Comparison of ENCODE assay signal across 1 cellular context in the genomic region with DNA sequence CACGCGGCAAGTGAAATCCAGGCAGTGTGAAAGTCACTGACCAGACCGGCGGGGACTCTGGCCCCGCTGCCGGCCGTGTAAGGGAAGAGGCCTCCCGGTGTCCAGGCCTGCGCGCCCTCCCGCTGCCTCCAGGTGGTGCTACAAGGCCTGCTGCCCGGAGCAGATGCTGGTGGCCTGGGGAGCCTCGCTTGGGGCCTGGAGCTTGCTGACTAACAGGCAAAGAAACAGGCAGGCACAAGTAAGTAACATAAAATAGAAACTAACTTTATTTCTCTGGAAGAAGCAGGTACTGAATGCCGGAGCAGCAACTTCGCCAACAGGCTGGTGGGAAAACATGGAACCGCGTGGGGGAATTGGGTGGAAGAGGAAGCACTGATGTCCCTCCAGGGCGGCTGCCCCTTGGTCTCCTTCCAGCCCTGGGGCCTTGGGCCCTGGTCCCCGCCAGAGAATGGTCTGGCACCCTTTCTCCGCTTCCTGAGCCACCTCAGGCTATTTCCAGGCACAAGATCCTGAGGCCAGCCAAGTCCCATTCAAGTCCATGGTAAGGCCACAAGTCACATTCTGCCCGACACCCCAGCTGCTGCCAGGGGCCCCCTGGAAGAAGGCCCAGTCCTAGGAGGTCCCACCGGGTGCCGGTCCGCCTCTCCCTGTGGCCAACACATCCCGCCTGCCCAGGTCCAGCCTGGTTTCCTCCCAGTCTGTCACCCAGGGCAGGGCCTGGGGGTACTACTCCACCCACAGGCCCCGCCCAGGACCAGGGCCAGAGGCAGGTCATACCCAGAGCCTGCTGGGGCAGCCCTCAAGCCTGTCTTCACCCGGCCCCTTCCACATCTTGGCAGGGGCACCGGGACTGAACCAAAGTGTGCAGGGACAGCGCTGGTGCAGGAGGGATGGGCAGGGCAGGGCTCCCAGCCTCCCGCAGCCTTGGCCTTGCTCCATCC.
A peak's percentile ranks its signal among the peaks of the same experiment; 100 is the strongest.
TF ChIP-seq lines count a peak whose summit lies in the region.

No MANE protein-coding gene starts in this region.

TF ChIP-seq in HepG2, 621 proteins besides CTCF, POLR2A, EP300 and RAD21 (continued from another document and continues in another):
- TF ChIP-seq ATF4 (CRISPR knock-in tag; IDR thresholded peaks at IDR 0.05) = no peak
- TF ChIP-seq MAX (IDR thresholded peaks at IDR 0.05) = no peak
- TF ChIP-seq ZSCAN20 (CRISPR knock-in tag; IDR thresholded peaks at IDR 0.05; ENCODE audit: borderline replicate concordance) = peak; percentile 74; the same call in 1 of the 2 replicates
- peak; percentile 46; the same call in 1 of the 2 replicates for TF ChIP-seq SMAD1 (CRISPR knock-in tag; IDR thresholded peaks at IDR 0.05; ENCODE audit: borderline replicate concordance, low read depth)
- no peak for TF ChIP-seq ZNF878 (CRISPR knock-in tag; IDR thresholded peaks at IDR 0.05)
- no peak for TF ChIP-seq ZBTB46 (CRISPR knock-in tag; IDR thresholded peaks at IDR 0.05; ENCODE audit: borderline replicate concordance)
- peak; percentile 12; the same call in 1 of the 2 replicates for TF ChIP-seq HNF4A (CRISPR knock-in tag; IDR thresholded peaks at IDR 0.05)
- peak; percentile 62 for TF ChIP-seq ZNF687 (CRISPR knock-in tag; IDR thresholded peaks at IDR 0.05)
- TF ChIP-seq RNF219 (CRISPR knock-in tag; IDR thresholded peaks at IDR 0.05) = no peak
- TF ChIP-seq TEF (CRISPR knock-in tag; IDR thresholded peaks at IDR 0.05) = no peak
- TF ChIP-seq, protein P1, sequence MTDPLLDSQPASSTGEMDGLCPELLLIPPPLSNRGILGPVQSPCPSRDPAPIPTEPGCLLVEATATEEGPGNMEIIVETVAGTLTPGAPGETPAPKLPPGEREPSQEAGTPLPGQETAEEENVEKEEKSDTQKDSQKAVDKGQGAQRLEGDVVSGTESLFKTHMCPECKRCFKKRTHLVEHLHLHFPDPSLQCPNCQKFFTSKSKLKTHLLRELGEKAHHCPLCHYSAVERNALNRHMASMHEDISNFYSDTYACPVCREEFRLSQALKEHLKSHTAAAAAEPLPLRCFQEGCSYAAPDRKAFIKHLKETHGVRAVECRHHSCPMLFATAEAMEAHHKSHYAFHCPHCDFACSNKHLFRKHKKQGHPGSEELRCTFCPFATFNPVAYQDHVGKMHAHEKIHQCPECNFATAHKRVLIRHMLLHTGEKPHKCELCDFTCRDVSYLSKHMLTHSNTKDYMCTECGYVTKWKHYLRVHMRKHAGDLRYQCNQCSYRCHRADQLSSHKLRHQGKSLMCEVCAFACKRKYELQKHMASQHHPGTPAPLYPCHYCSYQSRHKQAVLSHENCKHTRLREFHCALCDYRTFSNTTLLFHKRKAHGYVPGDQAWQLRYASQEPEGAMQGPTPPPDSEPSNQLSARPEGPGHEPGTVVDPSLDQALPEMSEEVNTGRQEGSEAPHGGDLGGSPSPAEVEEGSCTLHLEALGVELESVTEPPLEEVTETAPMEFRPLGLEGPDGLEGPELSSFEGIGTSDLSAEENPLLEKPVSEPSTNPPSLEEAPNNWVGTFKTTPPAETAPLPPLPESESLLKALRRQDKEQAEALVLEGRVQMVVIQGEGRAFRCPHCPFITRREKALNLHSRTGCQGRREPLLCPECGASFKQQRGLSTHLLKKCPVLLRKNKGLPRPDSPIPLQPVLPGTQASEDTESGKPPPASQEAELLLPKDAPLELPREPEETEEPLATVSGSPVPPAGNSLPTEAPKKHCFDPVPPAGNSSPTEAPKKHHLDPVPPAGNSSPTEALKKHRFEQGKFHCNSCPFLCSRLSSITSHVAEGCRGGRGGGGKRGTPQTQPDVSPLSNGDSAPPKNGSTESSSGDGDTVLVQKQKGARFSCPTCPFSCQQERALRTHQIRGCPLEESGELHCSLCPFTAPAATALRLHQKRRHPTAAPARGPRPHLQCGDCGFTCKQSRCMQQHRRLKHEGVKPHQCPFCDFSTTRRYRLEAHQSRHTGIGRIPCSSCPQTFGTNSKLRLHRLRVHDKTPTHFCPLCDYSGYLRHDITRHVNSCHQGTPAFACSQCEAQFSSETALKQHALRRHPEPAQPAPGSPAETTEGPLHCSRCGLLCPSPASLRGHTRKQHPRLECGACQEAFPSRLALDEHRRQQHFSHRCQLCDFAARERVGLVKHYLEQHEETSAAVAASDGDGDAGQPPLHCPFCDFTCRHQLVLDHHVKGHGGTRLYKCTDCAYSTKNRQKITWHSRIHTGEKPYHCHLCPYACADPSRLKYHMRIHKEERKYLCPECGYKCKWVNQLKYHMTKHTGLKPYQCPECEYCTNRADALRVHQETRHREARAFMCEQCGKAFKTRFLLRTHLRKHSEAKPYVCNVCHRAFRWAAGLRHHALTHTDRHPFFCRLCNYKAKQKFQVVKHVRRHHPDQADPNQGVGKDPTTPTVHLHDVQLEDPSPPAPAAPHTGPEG (CRISPR knock-in tag; IDR thresholded peaks at IDR 0.05) = no peak
- no peak for TF ChIP-seq ZNF557 (CRISPR knock-in tag; IDR thresholded peaks at IDR 0.05)
- no peak for TF ChIP-seq MTF1 (CRISPR knock-in tag; IDR thresholded peaks at IDR 0.05)
- TF ChIP-seq ZNF790 (CRISPR knock-in tag; IDR thresholded peaks at IDR 0.05; ENCODE audit: borderline replicate concordance) = no peak
- TF ChIP-seq ZBTB2 (CRISPR knock-in tag; IDR thresholded peaks at IDR 0.05; ENCODE audit: low read depth) = no peak
- no peak for TF ChIP-seq MIER3 (CRISPR knock-in tag; IDR thresholded peaks at IDR 0.05; ENCODE audit: borderline replicate concordance)
- no peak for TF ChIP-seq ARID5B (CRISPR knock-in tag; IDR thresholded peaks at IDR 0.05)
- TF ChIP-seq, protein P2, sequence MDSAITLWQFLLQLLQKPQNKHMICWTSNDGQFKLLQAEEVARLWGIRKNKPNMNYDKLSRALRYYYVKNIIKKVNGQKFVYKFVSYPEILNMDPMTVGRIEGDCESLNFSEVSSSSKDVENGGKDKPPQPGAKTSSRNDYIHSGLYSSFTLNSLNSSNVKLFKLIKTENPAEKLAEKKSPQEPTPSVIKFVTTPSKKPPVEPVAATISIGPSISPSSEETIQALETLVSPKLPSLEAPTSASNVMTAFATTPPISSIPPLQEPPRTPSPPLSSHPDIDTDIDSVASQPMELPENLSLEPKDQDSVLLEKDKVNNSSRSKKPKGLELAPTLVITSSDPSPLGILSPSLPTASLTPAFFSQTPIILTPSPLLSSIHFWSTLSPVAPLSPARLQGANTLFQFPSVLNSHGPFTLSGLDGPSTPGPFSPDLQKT (CRISPR knock-in tag; IDR thresholded peaks at IDR 0.05; ENCODE audit: borderline replicate concordance) = no peak
- no peak for TF ChIP-seq NBN (conservative IDR thresholded peaks at IDR 0.05)
- TF ChIP-seq ZNF30 (CRISPR knock-in tag; IDR thresholded peaks at IDR 0.05) = no peak
- no peak for TF ChIP-seq ONECUT2 (CRISPR knock-in tag; IDR thresholded peaks at IDR 0.05)
- TF ChIP-seq SP2 (CRISPR knock-in tag; IDR thresholded peaks at IDR 0.05) = no peak
